Comparison of ENCODE assay signal across 8 cellular contexts in the genomic region with DNA sequence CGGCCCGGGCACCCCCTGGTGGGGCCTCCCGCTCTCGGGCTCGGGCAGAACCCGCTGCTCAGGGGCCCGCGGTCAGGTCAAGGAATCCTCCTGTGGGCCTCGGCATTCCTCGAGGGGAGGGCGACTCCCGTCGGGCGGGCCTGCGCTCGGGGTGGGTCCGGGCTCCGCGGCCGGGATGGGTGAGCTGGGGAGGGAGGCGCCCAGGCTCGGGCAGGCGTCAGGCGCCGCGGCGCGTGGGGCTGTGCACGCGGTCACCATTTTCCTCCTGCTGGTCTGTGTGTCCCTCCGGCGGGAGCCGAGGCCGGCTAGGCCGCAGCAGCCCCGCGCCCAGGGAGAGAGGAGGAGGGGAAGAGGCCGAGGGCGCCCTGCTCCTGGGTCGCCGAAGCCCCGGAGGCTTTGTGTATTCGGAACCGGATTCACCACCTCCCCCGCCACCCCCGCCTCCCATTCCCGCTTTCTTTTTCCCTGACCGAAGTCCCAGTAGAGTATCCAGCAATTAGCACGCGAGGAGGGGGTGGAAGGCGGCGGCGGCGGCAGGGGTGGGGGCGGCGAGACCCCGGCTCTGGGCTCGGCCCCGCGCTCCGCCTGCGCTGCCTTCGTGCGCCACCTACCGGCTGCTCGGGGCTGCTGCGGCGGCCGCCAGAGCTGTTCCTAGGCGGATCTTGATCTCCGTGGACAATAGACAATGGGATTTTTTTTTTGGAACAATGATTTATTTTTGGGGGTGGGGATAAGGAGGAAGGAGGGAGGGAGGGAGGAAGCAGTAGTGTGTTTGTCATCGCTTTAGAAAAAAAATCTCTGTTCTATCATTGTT.
DNase-seq lines count a peak whose midpoint lies in the region; ATAC-seq and TF ChIP-seq lines count a peak whose summit lies in the region.

No MANE protein-coding gene starts in this region.

- H3K27ac ChIP-seq in C4-2B (peak overlapping the region; percentile 81), SJSA1 (peak overlapping the region; percentile 97), gastroesophageal sphincter (peak overlapping the region; percentile 77 to 95 (median 90)), neuronal stem cell (replicated peaks; ENCODE audit: low read length) (no peak overlapping the region), thoracic aorta (peak overlapping the region; percentile 63 to 71)

- no peak for TF ChIP-seq EP300 in gastroesophageal sphincter (IDR thresholded peaks at IDR 0.05)

- DNase-seq in GM20000 (ENCODE audit: low spot score): peak; percentile 78
- DNase-seq in Kasumi-1 (lab: John Stamatoyannopoulos, UW): peak; percentile 51 to 57
- peak; percentile 81 for DNase-seq in SJSA1 (ENCODE audit: low read depth in 1 of 2, low spot score in 2 of 2)
- peak; percentile 65 for DNase-seq in activated naive CD4-positive, alpha-beta T cell treated with anti-CD3 and anti-CD28 coated beads, Interleukin-2, amount 10 ng/mL, durations not matched to agents 7 days and 5 days
- peak; percentile 79 for DNase-seq in neuronal stem cell (ENCODE audit: low spot score)
- DNase-seq in thoracic aorta (ENCODE audit: low spot score): no peak

- no peaks in the 10 kb centered on the region for H3K36me3 ChIP-seq in SJSA1
- H3K36me3 ChIP-seq in gastroesophageal sphincter: no peaks in the 10 kb centered on the region
- H3K36me3 ChIP-seq in neuronal stem cell (replicated peaks in 1 of 2; ENCODE audit: control insufficient read depth in 2 of 2, insufficient read depth in 2 of 2, low read length in 2 of 2): no peaks in the 10 kb centered on the region
- H3K36me3 ChIP-seq in thoracic aorta: no peaks in the 10 kb centered on the region

- H3K4me2 ChIP-seq in neuronal stem cell (ENCODE audit: insufficient read depth, low read length, poor library complexity, severe bottlenecking): peak overlapping the region; percentile 62

- peak overlapping the region; percentile 48 for H2AK5ac ChIP-seq in neuronal stem cell (ENCODE audit: low read depth, low read length)

- H3K4me1 ChIP-seq in SJSA1 (replicated peaks): peaks cover 59% of the 10 kb centered on the region
- peaks cover 4 to 62% (median 9%) of the 10 kb centered on the region in 3 donors for H3K4me1 ChIP-seq in gastroesophageal sphincter
- peaks cover 19 to 23% of the 10 kb centered on the region in 2 donors for H3K4me1 ChIP-seq in neuronal stem cell (ENCODE audit: control insufficient read depth in 2 of 2, insufficient read depth in 1 of 2, low read depth in 1 of 2, low read length in 2 of 2)
- H3K4me1 ChIP-seq in thoracic aorta (ENCODE audit: control insufficient read depth in 1 of 2, low read depth in 2 of 2): peaks cover 4 to 9% of the 10 kb centered on the region in 2 donors

- H3K14ac ChIP-seq in neuronal stem cell (ENCODE audit: low read length): peak overlapping the region; percentile 59

- H3K9ac ChIP-seq in neuronal stem cell (ENCODE audit: low read depth, low read length, poor library complexity): peak overlapping the region; percentile 90

- H3K36me3 Mint-ChIP-seq in activated naive CD4-positive, alpha-beta T cell treated with anti-CD3 and anti-CD28 coated beads, Interleukin-2, amount 10 ng/mL, durations not matched to agents 7 days and 5 days: no peaks in the 10 kb centered on the region

- H2BK5ac ChIP-seq in neuronal stem cell (ENCODE audit: low read length): peak overlapping the region; percentile 11

- H2BK15ac ChIP-seq in neuronal stem cell (ENCODE audit: low read length): peak overlapping the region; percentile 77

- H3K4me3 ChIP-seq in SJSA1: peak overlapping the region; percentile 47
- H3K4me3 ChIP-seq in gastroesophageal sphincter: peak overlapping the region; percentile 52 to 78
- H3K4me3 ChIP-seq in neuronal stem cell (ENCODE audit: low read length in 2 of 2): peak overlapping the region; percentile 29 to 71
- H3K4me3 ChIP-seq in thoracic aorta: peak overlapping the region; percentile 85

- WGBS in gastroesophageal sphincter (ENCODE audit: low coverage in 1 of 2), 2 donors: 0% methylated on average over 2 of the region's 72 CpGs
- no CpG with 5 or more reads among the region's 72 CpGs for WGBS in neuronal stem cell (ENCODE audit: extremely low coverage in 2 of 2, insufficient read length in 2 of 2, insufficient replicate concordance in 1 of 2), 2 donors

- peak overlapping the region; percentile 97 for H2BK120ac ChIP-seq in neuronal stem cell (ENCODE audit: low read depth, low read length)

- H3K79me1 ChIP-seq in neuronal stem cell (ENCODE audit: low read depth, low read length): no peaks in the 10 kb centered on the region

- peak overlapping the region; percentile 45 for H3K23ac ChIP-seq in neuronal stem cell (ENCODE audit: low read depth, low read length, poor library complexity)

- no peaks in the 10 kb centered on the region for H3K27me3 ChIP-seq in SJSA1 (replicated peaks)
- no peaks in the 10 kb centered on the region for H3K27me3 ChIP-seq in gastroesophageal sphincter
- H3K27me3 ChIP-seq in neuronal stem cell (ENCODE audit: control insufficient read depth in 3 of 3, insufficient read depth in 3 of 3, low read depth in 1 of 3, low read length in 3 of 3): no peaks in the 10 kb centered on the region
- no peaks in the 10 kb centered on the region for H3K27me3 ChIP-seq in thoracic aorta (replicated peaks; ENCODE audit: insufficient read depth)

- peak overlapping the region; percentile 98 for H3K18ac ChIP-seq in neuronal stem cell (ENCODE audit: low read length)

- peak overlapping the region; percentile 56 for H4K8ac ChIP-seq in neuronal stem cell (ENCODE audit: low read depth, low read length)

- peak overlapping the region; percentile 61 for H3K4me3 Mint-ChIP-seq in activated naive CD4-positive, alpha-beta T cell treated with anti-CD3 and anti-CD28 coated beads, Interleukin-2, amount 10 ng/mL, durations not matched to agents 7 days and 5 days

- H3K27ac Mint-ChIP-seq in activated naive CD4-positive, alpha-beta T cell treated with anti-CD3 and anti-CD28 coated beads, Interleukin-2, amount 10 ng/mL, durations not matched to agents 7 days and 5 days: no peak overlapping the region

- TF ChIP-seq POLR2A in gastroesophageal sphincter (IDR thresholded peaks at IDR 0.05): no peak

- H4K91ac ChIP-seq in neuronal stem cell (ENCODE audit: low read depth, low read length, poor library complexity): no peak overlapping the region

- CTCF ChIA-PET in activated naive CD4-positive, alpha-beta T cell treated with anti-CD3 and anti-CD28 coated beads, Interleukin-2, amount 10 ng/mL, durations not matched to agents 7 days and 5 days (lab: Charles Lee): interaction anchor here (0.6 to 3.0 kb wide), 33 partner anchors 8 to 597 kb away, joined by 3 to 47 read pairs (median 4); partner anchors contain the start of gene MAML3

- TF ChIP-seq CTCF in C4-2B (conservative IDR thresholded peaks at IDR 0.05): peak; percentile 98
- TF ChIP-seq CTCF in GM20000 (IDR thresholded peaks at IDR 0.05; ENCODE audit: extremely low read depth, missing control alignments): peak; percentile 99
- TF ChIP-seq CTCF in gastroesophageal sphincter (IDR thresholded peaks at IDR 0.05): peak; percentile 81 to 99 (median 94)
- TF ChIP-seq CTCF in thoracic aorta (IDR thresholded peaks at IDR 0.05): peak; percentile 98

- H3K4me1 Mint-ChIP-seq in activated naive CD4-positive, alpha-beta T cell treated with anti-CD3 and anti-CD28 coated beads, Interleukin-2, amount 10 ng/mL, durations not matched to agents 7 days and 5 days: peaks cover 10% of the 10 kb centered on the region

- no peak overlapping the region for H3K4ac ChIP-seq in neuronal stem cell (ENCODE audit: low read length)

- peaks cover 35% of the 10 kb centered on the region for H3K27me3 Mint-ChIP-seq in activated naive CD4-positive, alpha-beta T cell treated with anti-CD3 and anti-CD28 coated beads, Interleukin-2, amount 10 ng/mL, durations not matched to agents 7 days and 5 days

- H3K9me3 Mint-ChIP-seq in activated naive CD4-positive, alpha-beta T cell treated with anti-CD3 and anti-CD28 coated beads, Interleukin-2, amount 10 ng/mL, durations not matched to agents 7 days and 5 days: no peaks in the 10 kb centered on the region

- peak; percentile 85 for ATAC-seq in gastroesophageal sphincter
- peak; percentile 49 for ATAC-seq in thoracic aorta (ENCODE audit: insufficient number of reproducible peaks, low FRiP score, low read depth)

- peak overlapping the region; percentile 50 for H2BK12ac ChIP-seq in neuronal stem cell (ENCODE audit: low read length)

- H2AFZ ChIP-seq in neuronal stem cell (ENCODE audit: low read length): peak overlapping the region; percentile 93

- H3K9me3 ChIP-seq in SJSA1 (replicated peaks) (no peaks in the 10 kb centered on the region), gastroesophageal sphincter (no peaks in the 10 kb centered on the region), neuronal stem cell (replicated peaks in 1 of 2; ENCODE audit: control insufficient read depth in 2 of 2, insufficient read depth in 1 of 2, low read depth in 1 of 2, low read length in 2 of 2) (no peaks in the 10 kb centered on the region), thoracic aorta (no peaks in the 10 kb centered on the region)
